In genomic region chr10:101008823-101009423, GRCh38 we compare ENCODE assay signal across 1 cellular context.
TF ChIP-seq lines count a peak whose summit lies in the region.

No MANE protein-coding gene starts in this region.

TF ChIP-seq in HepG2, 621 proteins besides CTCF, POLR2A, EP300 and RAD21 (continued from another document and continues in another):
- 0 out of 2 replicates have a peak, but pooled peaks have one; percentile 15 for TF ChIP-seq TFE3 (CRISPR knock-in tag; IDR thresholded peaks at IDR 0.05)
- TF ChIP-seq ZNF281 (CRISPR knock-in tag; IDR thresholded peaks at IDR 0.05; ENCODE audit: borderline replicate concordance) = peak; percentile 99
- peak; percentile 66; the same call in 1 of the 2 replicates for TF ChIP-seq RXRB (CRISPR knock-in tag; IDR thresholded peaks at IDR 0.05; ENCODE audit: borderline replicate concordance)
- no peak for TF ChIP-seq ZNF773 (CRISPR knock-in tag; IDR thresholded peaks at IDR 0.05; ENCODE audit: borderline replicate concordance)
- no peak for TF ChIP-seq ZFP1 (CRISPR knock-in tag; IDR thresholded peaks at IDR 0.05)
- no peak for TF ChIP-seq ZNF484 (CRISPR knock-in tag; IDR thresholded peaks at IDR 0.05; ENCODE audit: borderline replicate concordance, low read depth)
- TF ChIP-seq FOXP4 (CRISPR knock-in tag; IDR thresholded peaks at IDR 0.05) = peak; percentile 68; the same call in 1 of the 2 replicates
- peak; percentile 7; the same call in 1 of the 2 replicates for TF ChIP-seq PCBP1 (IDR thresholded peaks at IDR 0.05; ENCODE audit: borderline replicate concordance, low read depth, low read length)
- no peak for TF ChIP-seq FOXM1 (CRISPR knock-in tag; IDR thresholded peaks at IDR 0.05)
- peak; percentile 46; the same call in 1 of the 2 replicates for TF ChIP-seq CHD2 (IDR thresholded peaks at IDR 0.05; ENCODE audit: low read depth, low read length)
- TF ChIP-seq ZNF230 (CRISPR knock-in tag; IDR thresholded peaks at IDR 0.05) = no peak
- TF ChIP-seq ZBTB7B (CRISPR knock-in tag; IDR thresholded peaks at IDR 0.05) = peak; percentile 29; the same call in 1 of the 2 replicates
- TF ChIP-seq HNF1A (IDR thresholded peaks at IDR 0.05; ENCODE audit: low read depth) = no peak
- peak; percentile 51; the same call in 1 of the 2 replicates for TF ChIP-seq HNF1A (CRISPR knock-in tag; IDR thresholded peaks at IDR 0.05; ENCODE audit: borderline replicate concordance)
- TF ChIP-seq DMTF1 (CRISPR knock-in tag; IDR thresholded peaks at IDR 0.05) = no peak
- TF ChIP-seq SMARCE1 (IDR thresholded peaks at IDR 0.05; ENCODE audit: borderline replicate concordance) = no peak
- TF ChIP-seq PRPF4 (IDR thresholded peaks at IDR 0.05; ENCODE audit: low read depth, low read length, poor library complexity, severe bottlenecking) = peak; percentile 91
- peak; percentile 90; the same call in 1 of the 2 replicates for TF ChIP-seq ZBTB10 (CRISPR knock-in tag; IDR thresholded peaks at IDR 0.05; ENCODE audit: borderline replicate concordance)
- no peak for TF ChIP-seq ADNP (CRISPR knock-in tag; IDR thresholded peaks at IDR 0.05)
- no peak for TF ChIP-seq ZBTB7A (CRISPR knock-in tag; IDR thresholded peaks at IDR 0.05)
- TF ChIP-seq DMAP1 (CRISPR knock-in tag; IDR thresholded peaks at IDR 0.05) = 0 out of 2 replicates have a peak, but pooled peaks have one; percentile 22
- peak; percentile 69; the same call in 1 of the 2 replicates for TF ChIP-seq MAX (IDR thresholded peaks at IDR 0.05)
- TF ChIP-seq CBX5 (CRISPR knock-in tag; IDR thresholded peaks at IDR 0.05; ENCODE audit: borderline replicate concordance) = no peak; the same call in 1 of the 2 replicates
- 0 out of 2 replicates have a peak, but pooled peaks have one; percentile 31 for TF ChIP-seq ZNF317 (CRISPR knock-in tag; IDR thresholded peaks at IDR 0.05)
- no peak for TF ChIP-seq ZBTB44 (CRISPR knock-in tag; IDR thresholded peaks at IDR 0.05)
- 0 out of 2 replicates have a peak, but pooled peaks have one; percentile 19 for TF ChIP-seq ARID5B (CRISPR knock-in tag; IDR thresholded peaks at IDR 0.05)
- no peak for TF ChIP-seq HMGA1 (CRISPR knock-in tag; conservative IDR thresholded peaks at IDR 0.05)
- peak; percentile 91 for TF ChIP-seq TBX2 (CRISPR knock-in tag; IDR thresholded peaks at IDR 0.05; ENCODE audit: borderline replicate concordance)
- TF ChIP-seq ZNF691 (CRISPR knock-in tag; IDR thresholded peaks at IDR 0.05; ENCODE audit: borderline replicate concordance, low read depth) = no peak
